In the genomic region with DNA sequence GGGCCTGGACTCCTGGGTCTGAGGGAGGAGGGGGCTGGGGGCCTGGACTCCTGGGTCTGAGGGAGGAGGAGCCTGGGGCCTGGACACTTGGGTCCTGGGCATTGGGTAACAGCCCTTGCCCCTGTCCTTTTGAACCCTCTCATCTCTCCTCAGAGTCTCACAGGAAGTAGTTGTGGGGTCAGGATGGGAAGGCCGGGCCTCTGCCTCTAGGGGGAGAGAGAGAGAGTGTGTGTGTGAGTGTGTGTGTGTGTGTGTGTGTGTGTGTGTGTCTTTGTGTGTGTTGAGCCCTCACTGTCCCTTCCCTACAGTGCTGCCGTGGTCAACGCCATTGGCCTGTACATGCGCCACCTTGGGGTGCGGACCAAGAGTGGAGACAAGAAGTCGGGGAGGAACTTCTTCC, we compare ENCODE assay signal across 1 cellular context.
TF ChIP-seq lines count a peak whose summit lies in the region.

No MANE protein-coding gene starts in this region.

TF ChIP-seq in IMR-90, 13 proteins besides CTCF, POLR2A, EP300 and RAD21:
- TF ChIP-seq MAFK (IDR thresholded peaks at IDR 0.05; ENCODE audit: low read depth, low read length) (no peak), SMC3 (IDR thresholded peaks at IDR 0.05; ENCODE audit: low read depth, low read length) (no peak), FOS (IDR thresholded peaks at IDR 0.05; ENCODE audit: low read depth, low read length) (no peak), MXI1 (IDR thresholded peaks at IDR 0.05; ENCODE audit: borderline replicate concordance, low read depth, low read length) (no peak), RCOR1 (IDR thresholded peaks at IDR 0.05; ENCODE audit: insufficient replicate concordance, low read length) (no peak), CEBPB (IDR thresholded peaks at IDR 0.05; ENCODE audit: low read depth, low read length) (no peak), BHLHE40 (IDR thresholded peaks at IDR 0.05; ENCODE audit: low read depth, low read length) (no peak), NFE2L2 (IDR thresholded peaks at IDR 0.05; ENCODE audit: low read depth, low read length) (no peak)
- TF ChIP-seq, protein P1, sequence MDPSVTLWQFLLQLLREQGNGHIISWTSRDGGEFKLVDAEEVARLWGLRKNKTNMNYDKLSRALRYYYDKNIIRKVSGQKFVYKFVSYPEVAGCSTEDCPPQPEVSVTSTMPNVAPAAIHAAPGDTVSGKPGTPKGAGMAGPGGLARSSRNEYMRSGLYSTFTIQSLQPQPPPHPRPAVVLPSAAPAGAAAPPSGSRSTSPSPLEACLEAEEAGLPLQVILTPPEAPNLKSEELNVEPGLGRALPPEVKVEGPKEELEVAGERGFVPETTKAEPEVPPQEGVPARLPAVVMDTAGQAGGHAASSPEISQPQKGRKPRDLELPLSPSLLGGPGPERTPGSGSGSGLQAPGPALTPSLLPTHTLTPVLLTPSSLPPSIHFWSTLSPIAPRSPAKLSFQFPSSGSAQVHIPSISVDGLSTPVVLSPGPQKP (IDR thresholded peaks at IDR 0.05; ENCODE audit: borderline replicate concordance, low read depth, low read length): no peak
